ENCODE assay signal across 2 cellular contexts in genomic region chr14:95199298-95199983, GRCh38.
TF ChIP-seq lines count a peak whose summit lies in the region.

No MANE protein-coding gene starts in this region.

TF ChIP-seq in GM23338, 12 proteins besides CTCF, POLR2A, EP300 and RAD21 (continued from another document):
- TF ChIP-seq ETS1 (IDR thresholded peaks at IDR 0.05) = no peak
- no peak for TF ChIP-seq NANOG (IDR thresholded peaks at IDR 0.05; ENCODE audit: borderline replicate concordance)
- TF ChIP-seq REST (IDR thresholded peaks at IDR 0.05; ENCODE audit: unreplicated experiment) = no peak
- no peak for TF ChIP-seq JUNB (IDR thresholded peaks at IDR 0.05; ENCODE audit: unreplicated experiment)
- no peak for TF ChIP-seq ZNF462 (CRISPR knock-in tag; IDR thresholded peaks at IDR 0.05)

TF ChIP-seq in WTC11, 78 proteins besides CTCF, POLR2A, EP300 and RAD21 (continued from another document):
- TF ChIP-seq ATF6 (CRISPR knock-in tag; IDR thresholded peaks at IDR 0.05) = no peak
- TF ChIP-seq ZNF416 (CRISPR knock-in tag; IDR thresholded peaks at IDR 0.05) = no peak
- TF ChIP-seq ATF2 (CRISPR knock-in tag; IDR thresholded peaks at IDR 0.05; ENCODE audit: borderline replicate concordance, low read depth) = no peak
